Comparison of ENCODE assay signal across 8 cellular contexts in genomic region chr1:247857069-247857985, GRCh38. TPM values are rescaled to one million over a fixed set of nuclear protein-coding genes. Genes with fewer than 3 reads are reported as not detected.
DNase-seq lines count a peak whose midpoint lies in the region; ATAC-seq and TF ChIP-seq lines count a peak whose summit lies in the region.

TRIM58 (plus strand) TSS chr1:247857187; CDS start chr1:247857247, 60 bp downstream.

- ATAC-seq in naive thymus-derived CD8-positive, alpha-beta T cell: peak; percentile 42 to 71
- ATAC-seq in HG02938 (IDR thresholded peaks at IDR 0.05; ENCODE audit: unreplicated experiment) (no peak), GM19452 (IDR thresholded peaks at IDR 0.05; ENCODE audit: unreplicated experiment) (no peak)

- peak within 1 kb of the TSS; percentile 54 for H3K4me3 ChIP-seq in HEK293 (ENCODE audit: low read depth, low read length)
- peak within 1 kb of the TSS; percentile 36 to 40 for H3K4me3 ChIP-seq in duodenal mucosa (ENCODE audit: low read depth in 1 of 2, low read length in 2 of 2)

- H3K27ac Mint-ChIP-seq in naive thymus-derived CD8-positive, alpha-beta T cell: peak within 1 kb of the TSS in 2 of 10 donors; percentile 14 to 53

- peaks cover 7 to 9% (median 8%) of the 10 kb centered on the region in 4 donors for H3K4me1 Mint-ChIP-seq in naive thymus-derived CD8-positive, alpha-beta T cell

- POLR2A ChIA-PET in HEK293 (lab: Yijun Ruan, JAX): no interaction called here
- POLR2A ChIA-PET in naive thymus-derived CD8-positive, alpha-beta T cell (lab: Charles Lee): no interaction called here

- H3K36me3 ChIP-seq in HEK293 (ENCODE audit: control insufficient read depth in 2 of 2, insufficient read depth in 1 of 2, low read length in 2 of 2) (peaks cover 0 to 10% of the 10 kb centered on the region in 2 experiments; a peak in 1 of 3 replicates), duodenal mucosa (ENCODE audit: control insufficient read depth in 1 of 2, insufficient read depth in 2 of 2, low read length in 2 of 2) (no peaks in the 10 kb centered on the region)

- H3K27me3 Mint-ChIP-seq in naive thymus-derived CD8-positive, alpha-beta T cell: peaks cover 34 to 69% (median 46%) of the 10 kb centered on the region in 5 donors

- H3K4me1 ChIP-seq in HEK293 (ENCODE audit: control insufficient read depth, insufficient read depth, low read length) (no peaks in the 10 kb centered on the region), duodenal mucosa (ENCODE audit: control insufficient read depth in 1 of 2, insufficient read depth in 2 of 2, low read length in 2 of 2) (no peaks in the 10 kb centered on the region)

- peak within 1 kb of the TSS; percentile 62 to 87 (median 79) for H3K4me3 Mint-ChIP-seq in naive thymus-derived CD8-positive, alpha-beta T cell

- H3K9me3 ChIP-seq in HEK293 (ENCODE audit: control insufficient read depth, insufficient read depth, low read depth, low read length) (no peaks in the 10 kb centered on the region), duodenal mucosa (ENCODE audit: control insufficient read depth in 1 of 2, low read length in 2 of 2) (peaks cover 9 to 10% of the 10 kb centered on the region in 2 donors)

- DNase-seq in DMS53 (lab: John Stamatoyannopoulos, UW): peak; percentile 86
- DNase-seq in SKM-1 (lab: John Stamatoyannopoulos, UW; ENCODE audit: unreplicated experiment): peak; percentile 82
- peak in 2 of 10 donors; percentile 10 to 16 for DNase-seq in naive thymus-derived CD8-positive, alpha-beta T cell
- DNase-seq in NOMO-1 (lab: John Stamatoyannopoulos, UW; ENCODE audit: unreplicated experiment in 2 of 2): no peak

- peaks cover 0 to 10% (median 0%) of the 10 kb centered on the region in 3 donors for H3K36me3 Mint-ChIP-seq in naive thymus-derived CD8-positive, alpha-beta T cell

- H3K9me3 Mint-ChIP-seq in naive thymus-derived CD8-positive, alpha-beta T cell: peaks cover 0 to 10% (median 0%) of the 10 kb centered on the region in 9 donors

- no peaks in the 10 kb centered on the region for H3K27me3 ChIP-seq in duodenal mucosa (ENCODE audit: control insufficient read depth in 1 of 2, insufficient read depth in 2 of 2, low read length in 2 of 2)

- CTCF ChIA-PET in HEK293 (lab: Yijun Ruan, JAX): interaction anchor here (0.6 kb wide), 2 partner anchors 20 to 137 kb away, joined by 3 to 4 read pairs; no protein-coding TSS in a partner anchor

- no peak for TF ChIP-seq CTCF in HEK293 (tag by site-specific recombination; IDR thresholded peaks at IDR 0.05)

- H3K27ac ChIP-seq in HEK293 (ENCODE audit: extremely low read depth, low read depth, low read length): peak within 1 kb of the TSS; percentile 35; the same call in 1 of the 2 replicates
- no peak within 1 kb of the TSS for H3K27ac ChIP-seq in duodenal mucosa (ENCODE audit: low read depth, low read length)

- no peak within 1 kb of the TSS for H3K9ac ChIP-seq in duodenal mucosa (ENCODE audit: low read depth in 1 of 2, low read length in 2 of 2)

TF ChIP-seq in HEK293, 187 proteins besides CTCF, POLR2A, EP300 and RAD21:
- TF ChIP-seq ZNF837 (tag by site-specific recombination; IDR thresholded peaks at IDR 0.05) (no peak), ZNF76 (tag by site-specific recombination; IDR thresholded peaks at IDR 0.05; ENCODE audit: borderline replicate concordance, low read depth) (no peak), ZNF48 (tag by site-specific recombination; IDR thresholded peaks at IDR 0.05) (no peak), SP2 (tag by site-specific recombination; IDR thresholded peaks at IDR 0.05) (peak; percentile 49), IKZF3 (tag by site-specific recombination; IDR thresholded peaks at IDR 0.05) (no peak), ZBTB6 (tag by site-specific recombination; IDR thresholded peaks at IDR 0.05) (no peak), GLIS2 (tag by site-specific recombination; IDR thresholded peaks at IDR 0.05) (0 out of 2 replicates have a peak, but pooled peaks have one; percentile 17), KLF1 (tag by site-specific recombination; IDR thresholded peaks at IDR 0.05) (peak; percentile 44; the same call in 1 of the 2 replicates), ZNF341 (tag by site-specific recombination; IDR thresholded peaks at IDR 0.05; ENCODE audit: low read depth) (no peak), ZNF37A (tag by site-specific recombination; IDR thresholded peaks at IDR 0.05) (no peak), ZNF544 (tag by site-specific recombination; IDR thresholded peaks at IDR 0.05) (no peak), ZNF416 (tag by site-specific recombination; IDR thresholded peaks at IDR 0.05) (no peak), PATZ1 (tag by site-specific recombination; IDR thresholded peaks at IDR 0.05) (no peak), ZNF202 (tag by site-specific recombination; IDR thresholded peaks at IDR 0.05; ENCODE audit: borderline replicate concordance) (no peak), ZNF777 (tag by site-specific recombination; IDR thresholded peaks at IDR 0.05; ENCODE audit: borderline replicate concordance) (0 out of 2 replicates have a peak, but pooled peaks have one; percentile 29), ZNF266 (tag by site-specific recombination; IDR thresholded peaks at IDR 0.05; ENCODE audit: low read depth) (no peak), GLIS1 (tag by site-specific recombination; IDR thresholded peaks at IDR 0.05) (peak; percentile 30; the same call in 1 of the 2 replicates), ZNF621 (tag by site-specific recombination; IDR thresholded peaks at IDR 0.05) (no peak), ZBTB26 (tag by site-specific recombination; optimal IDR thresholded peaks at IDR 0.05) (peak; percentile 66), ZNF146 (tag by site-specific recombination; IDR thresholded peaks at IDR 0.05) (no peak), ZEB2 (tag by site-specific recombination; IDR thresholded peaks at IDR 0.05) (no peak), ZNF214 (tag by site-specific recombination; IDR thresholded peaks at IDR 0.05; ENCODE audit: borderline replicate concordance) (no peak), ZBTB8A (tag by site-specific recombination; IDR thresholded peaks at IDR 0.05) (peak; percentile 92), ZBTB20 (tag by site-specific recombination; IDR thresholded peaks at IDR 0.05) (peak; percentile 75; the same call in 1 of the 2 replicates)

RNA-seq across cellular contexts. Expression of gene TRIM58, which starts in this region (rescaled TPM):
- under 1 TPM; 0.14 to 0.36 TPM for total RNA-seq in naive thymus-derived CD8-positive, alpha-beta T cell
- polyA plus RNA-seq in naive thymus-derived CD8-positive, alpha-beta T cell: under 1 TPM in 2 of 3 donors, not detected in 1; 0.12 to 0.16 TPM

Comparison
In these comparisons a context has a peak if more than half of its experiments do, and no peak if none do; other contexts are left out.
1. Peak in ATAC-seq in naive thymus-derived CD8-positive, alpha-beta T cell; RNA of the gene not detected or under 1 TPM.
2. DNase-seq: peak in DMS53 (single experiment) and SKM-1 (single experiment); none in NOMO-1 (0 of 2).